1 cellular context compared by ENCODE assay signal in the genomic region with DNA sequence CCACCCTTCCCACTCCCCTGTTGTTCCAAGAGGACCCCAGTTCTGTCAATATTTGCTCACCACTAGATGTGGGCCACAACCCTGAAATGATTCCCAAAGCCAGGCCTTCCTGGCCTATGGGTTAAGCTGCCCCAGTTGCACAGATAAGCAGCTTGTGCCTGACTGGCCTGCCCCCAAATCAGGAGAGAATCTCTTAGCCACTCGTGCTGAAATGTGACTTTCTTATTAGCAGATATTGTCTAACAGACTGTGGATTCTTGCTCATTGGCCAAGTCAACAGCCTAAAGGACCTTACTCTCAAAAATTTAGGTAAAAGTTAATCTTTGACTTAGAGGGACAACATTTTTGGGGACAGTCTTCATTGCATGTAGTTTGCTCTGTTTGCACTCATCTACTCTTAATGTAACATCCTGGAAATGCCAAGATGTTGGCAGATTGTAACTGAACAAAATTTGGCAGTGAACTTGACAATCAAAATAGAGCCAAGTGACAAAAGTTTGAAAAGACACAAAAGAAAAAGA.
TF ChIP-seq lines count a peak whose summit lies in the region.

No MANE protein-coding gene starts in this region.

TF ChIP-seq in HepG2, 621 proteins besides CTCF, POLR2A, EP300 and RAD21 (continued from another document and continues in another):
- TF ChIP-seq, protein P1, sequence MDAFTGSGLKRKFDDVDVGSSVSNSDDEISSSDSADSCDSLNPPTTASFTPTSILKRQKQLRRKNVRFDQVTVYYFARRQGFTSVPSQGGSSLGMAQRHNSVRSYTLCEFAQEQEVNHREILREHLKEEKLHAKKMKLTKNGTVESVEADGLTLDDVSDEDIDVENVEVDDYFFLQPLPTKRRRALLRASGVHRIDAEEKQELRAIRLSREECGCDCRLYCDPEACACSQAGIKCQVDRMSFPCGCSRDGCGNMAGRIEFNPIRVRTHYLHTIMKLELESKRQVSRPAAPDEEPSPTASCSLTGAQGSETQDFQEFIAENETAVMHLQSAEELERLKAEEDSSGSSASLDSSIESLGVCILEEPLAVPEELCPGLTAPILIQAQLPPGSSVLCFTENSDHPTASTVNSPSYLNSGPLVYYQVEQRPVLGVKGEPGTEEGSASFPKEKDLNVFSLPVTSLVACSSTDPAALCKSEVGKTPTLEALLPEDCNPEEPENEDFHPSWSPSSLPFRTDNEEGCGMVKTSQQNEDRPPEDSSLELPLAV (CRISPR knock-in tag; conservative IDR thresholded peaks at IDR 0.05; ENCODE audit: low read depth) = no peak
- TF ChIP-seq CCAR2 (optimal IDR thresholded peaks at IDR 0.05; ENCODE audit: low read depth, low read length) (no peak), ZFP1 (CRISPR knock-in tag; IDR thresholded peaks at IDR 0.05) (no peak; the same call in 1 of the 2 replicates), PHB2 (IDR thresholded peaks at IDR 0.05; ENCODE audit: partially characterized antibody) (no peak), ZHX2 (IDR thresholded peaks at IDR 0.05; ENCODE audit: low read depth) (no peak), ZHX2 (CRISPR knock-in tag; IDR thresholded peaks at IDR 0.05; ENCODE audit: borderline replicate concordance) (no peak), DMAP1 (CRISPR knock-in tag; IDR thresholded peaks at IDR 0.05) (no peak), ZNF776 (CRISPR knock-in tag; IDR thresholded peaks at IDR 0.05) (no peak), ARHGAP35 (CRISPR knock-in tag; IDR thresholded peaks at IDR 0.05; ENCODE audit: borderline replicate concordance) (no peak), RXRA (CRISPR knock-in tag; IDR thresholded peaks at IDR 0.05) (peak; percentile 87), ZNF282 (IDR thresholded peaks at IDR 0.05; ENCODE audit: partially characterized antibody) (no peak), ZNF678 (CRISPR knock-in tag; IDR thresholded peaks at IDR 0.05) (no peak), NKX3-1 (CRISPR knock-in tag; IDR thresholded peaks at IDR 0.05) (0 out of 2 replicates have a peak, but pooled peaks have one; percentile 23), ZNF572 (CRISPR knock-in tag; IDR thresholded peaks at IDR 0.05) (no peak), TMF1 (CRISPR knock-in tag; IDR thresholded peaks at IDR 0.05; ENCODE audit: low read depth) (no peak), KLF9 (CRISPR knock-in tag; IDR thresholded peaks at IDR 0.05; ENCODE audit: low read depth) (no peak), ELF3 (CRISPR knock-in tag; IDR thresholded peaks at IDR 0.05) (peak; percentile 51; the same call in 1 of the 2 replicates), TEF (CRISPR knock-in tag; IDR thresholded peaks at IDR 0.05) (no peak), NAIF1 (CRISPR knock-in tag; IDR thresholded peaks at IDR 0.05; ENCODE audit: borderline replicate concordance) (peak; percentile 46; the same call in 1 of the 2 replicates), ZNF713 (CRISPR knock-in tag; IDR thresholded peaks at IDR 0.05) (no peak), ZNF790 (CRISPR knock-in tag; IDR thresholded peaks at IDR 0.05; ENCODE audit: borderline replicate concordance) (no peak), ZNF121 (CRISPR knock-in tag; IDR thresholded peaks at IDR 0.05) (peak; percentile 93), ZNF644 (CRISPR knock-in tag; IDR thresholded peaks at IDR 0.05; ENCODE audit: low read depth) (peak; percentile 53; the same call in 1 of the 2 replicates), HES4 (CRISPR knock-in tag; IDR thresholded peaks at IDR 0.05; ENCODE audit: borderline replicate concordance) (no peak), GFI1 (CRISPR knock-in tag; IDR thresholded peaks at IDR 0.05; ENCODE audit: borderline replicate concordance) (peak; percentile 92; the same call in 1 of the 2 replicates), ZBTB42 (CRISPR knock-in tag; IDR thresholded peaks at IDR 0.05) (no peak), BCL6 (CRISPR knock-in tag; IDR thresholded peaks at IDR 0.05) (peak; percentile 86), RFX1 (IDR thresholded peaks at IDR 0.05) (no peak), NFE2L2 (IDR thresholded peaks at IDR 0.05; ENCODE audit: low read length) (no peak), TBL1XR1 (IDR thresholded peaks at IDR 0.05; ENCODE audit: borderline replicate concordance, low read length, partially characterized antibody) (no peak), HNRNPK (IDR thresholded peaks at IDR 0.05; ENCODE audit: low read depth, low read length, poor library complexity, severe bottlenecking) (peak; percentile 36), PRMT3 (CRISPR knock-in tag; IDR thresholded peaks at IDR 0.05; ENCODE audit: borderline replicate concordance, low read depth) (no peak), FOXP1 (IDR thresholded peaks at IDR 0.05) (peak; percentile 50; the same call in 1 of the 2 replicates), FOXP1 (CRISPR knock-in tag; IDR thresholded peaks at IDR 0.05) (peak; percentile 84), NCOR1 (IDR thresholded peaks at IDR 0.05; ENCODE audit: borderline replicate concordance, low read length) (peak; percentile 70; the same call in 1 of the 2 replicates)
- TF ChIP-seq, protein P2, sequence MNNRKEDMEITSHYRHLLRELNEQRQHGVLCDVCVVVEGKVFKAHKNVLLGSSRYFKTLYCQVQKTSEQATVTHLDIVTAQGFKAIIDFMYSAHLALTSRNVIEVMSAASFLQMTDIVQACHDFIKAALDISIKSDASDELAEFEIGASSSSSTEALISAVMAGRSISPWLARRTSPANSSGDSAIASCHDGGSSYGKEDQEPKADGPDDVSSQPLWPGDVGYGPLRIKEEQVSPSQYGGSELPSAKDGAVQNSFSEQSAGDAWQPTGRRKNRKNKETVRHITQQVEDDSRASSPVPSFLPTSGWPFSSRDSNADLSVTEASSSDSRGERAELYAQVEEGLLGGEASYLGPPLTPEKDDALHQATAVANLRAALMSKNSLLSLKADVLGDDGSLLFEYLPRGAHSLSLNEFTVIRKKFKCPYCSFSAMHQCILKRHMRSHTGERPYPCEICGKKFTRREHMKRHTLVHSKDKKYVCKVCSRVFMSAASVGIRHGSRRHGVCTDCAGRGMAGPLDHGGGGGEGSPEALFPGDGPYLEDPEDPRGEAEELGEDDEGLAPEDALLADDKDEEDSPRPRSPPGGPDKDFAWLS (CRISPR knock-in tag; IDR thresholded peaks at IDR 0.05; ENCODE audit: borderline replicate concordance) = no peak
- TF ChIP-seq, protein P3, sequence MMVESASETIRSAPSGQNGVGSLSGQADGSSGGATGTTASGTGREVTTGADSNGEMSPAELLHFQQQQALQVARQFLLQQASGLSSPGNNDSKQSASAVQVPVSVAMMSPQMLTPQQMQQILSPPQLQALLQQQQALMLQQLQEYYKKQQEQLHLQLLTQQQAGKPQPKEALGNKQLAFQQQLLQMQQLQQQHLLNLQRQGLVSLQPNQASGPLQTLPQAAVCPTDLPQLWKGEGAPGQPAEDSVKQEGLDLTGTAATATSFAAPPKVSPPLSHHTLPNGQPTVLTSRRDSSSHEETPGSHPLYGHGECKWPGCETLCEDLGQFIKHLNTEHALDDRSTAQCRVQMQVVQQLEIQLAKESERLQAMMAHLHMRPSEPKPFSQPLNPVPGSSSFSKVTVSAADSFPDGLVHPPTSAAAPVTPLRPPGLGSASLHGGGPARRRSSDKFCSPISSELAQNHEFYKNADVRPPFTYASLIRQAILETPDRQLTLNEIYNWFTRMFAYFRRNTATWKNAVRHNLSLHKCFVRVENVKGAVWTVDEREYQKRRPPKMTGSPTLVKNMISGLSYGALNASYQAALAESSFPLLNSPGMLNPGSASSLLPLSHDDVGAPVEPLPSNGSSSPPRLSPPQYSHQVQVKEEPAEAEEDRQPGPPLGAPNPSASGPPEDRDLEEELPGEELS (CRISPR knock-in tag; IDR thresholded peaks at IDR 0.05) = peak; percentile 96
- TF ChIP-seq, protein P4, sequence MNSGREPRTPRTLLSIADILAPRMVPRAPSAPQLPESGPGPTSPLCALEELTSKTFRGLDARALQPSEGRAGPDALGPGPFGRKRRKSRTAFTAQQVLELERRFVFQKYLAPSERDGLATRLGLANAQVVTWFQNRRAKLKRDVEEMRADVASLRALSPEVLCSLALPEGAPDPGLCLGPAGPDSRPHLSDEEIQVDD (CRISPR knock-in tag; IDR thresholded peaks at IDR 0.05; ENCODE audit: borderline replicate concordance) = no peak
- TF ChIP-seq, protein P5, sequence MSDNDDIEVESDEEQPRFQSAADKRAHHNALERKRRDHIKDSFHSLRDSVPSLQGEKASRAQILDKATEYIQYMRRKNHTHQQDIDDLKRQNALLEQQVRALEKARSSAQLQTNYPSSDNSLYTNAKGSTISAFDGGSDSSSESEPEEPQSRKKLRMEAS (IDR thresholded peaks at IDR 0.05) = peak; percentile 27; the same call in 1 of the 2 replicates
- TF ChIP-seq, protein P6, sequence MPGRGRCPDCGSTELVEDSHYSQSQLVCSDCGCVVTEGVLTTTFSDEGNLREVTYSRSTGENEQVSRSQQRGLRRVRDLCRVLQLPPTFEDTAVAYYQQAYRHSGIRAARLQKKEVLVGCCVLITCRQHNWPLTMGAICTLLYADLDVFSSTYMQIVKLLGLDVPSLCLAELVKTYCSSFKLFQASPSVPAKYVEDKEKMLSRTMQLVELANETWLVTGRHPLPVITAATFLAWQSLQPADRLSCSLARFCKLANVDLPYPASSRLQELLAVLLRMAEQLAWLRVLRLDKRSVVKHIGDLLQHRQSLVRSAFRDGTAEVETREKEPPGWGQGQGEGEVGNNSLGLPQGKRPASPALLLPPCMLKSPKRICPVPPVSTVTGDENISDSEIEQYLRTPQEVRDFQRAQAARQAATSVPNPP (CRISPR knock-in tag; IDR thresholded peaks at IDR 0.05) = no peak
- TF ChIP-seq, protein P7, sequence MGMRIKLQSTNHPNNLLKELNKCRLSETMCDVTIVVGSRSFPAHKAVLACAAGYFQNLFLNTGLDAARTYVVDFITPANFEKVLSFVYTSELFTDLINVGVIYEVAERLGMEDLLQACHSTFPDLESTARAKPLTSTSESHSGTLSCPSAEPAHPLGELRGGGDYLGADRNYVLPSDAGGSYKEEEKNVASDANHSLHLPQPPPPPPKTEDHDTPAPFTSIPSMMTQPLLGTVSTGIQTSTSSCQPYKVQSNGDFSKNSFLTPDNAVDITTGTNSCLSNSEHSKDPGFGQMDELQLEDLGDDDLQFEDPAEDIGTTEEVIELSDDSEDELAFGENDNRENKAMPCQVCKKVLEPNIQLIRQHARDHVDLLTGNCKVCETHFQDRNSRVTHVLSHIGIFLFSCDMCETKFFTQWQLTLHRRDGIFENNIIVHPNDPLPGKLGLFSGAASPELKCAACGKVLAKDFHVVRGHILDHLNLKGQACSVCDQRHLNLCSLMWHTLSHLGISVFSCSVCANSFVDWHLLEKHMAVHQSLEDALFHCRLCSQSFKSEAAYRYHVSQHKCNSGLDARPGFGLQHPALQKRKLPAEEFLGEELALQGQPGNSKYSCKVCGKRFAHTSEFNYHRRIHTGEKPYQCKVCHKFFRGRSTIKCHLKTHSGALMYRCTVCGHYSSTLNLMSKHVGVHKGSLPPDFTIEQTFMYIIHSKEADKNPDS (CRISPR knock-in tag; IDR thresholded peaks at IDR 0.05) = no peak
- TF ChIP-seq, protein P8, sequence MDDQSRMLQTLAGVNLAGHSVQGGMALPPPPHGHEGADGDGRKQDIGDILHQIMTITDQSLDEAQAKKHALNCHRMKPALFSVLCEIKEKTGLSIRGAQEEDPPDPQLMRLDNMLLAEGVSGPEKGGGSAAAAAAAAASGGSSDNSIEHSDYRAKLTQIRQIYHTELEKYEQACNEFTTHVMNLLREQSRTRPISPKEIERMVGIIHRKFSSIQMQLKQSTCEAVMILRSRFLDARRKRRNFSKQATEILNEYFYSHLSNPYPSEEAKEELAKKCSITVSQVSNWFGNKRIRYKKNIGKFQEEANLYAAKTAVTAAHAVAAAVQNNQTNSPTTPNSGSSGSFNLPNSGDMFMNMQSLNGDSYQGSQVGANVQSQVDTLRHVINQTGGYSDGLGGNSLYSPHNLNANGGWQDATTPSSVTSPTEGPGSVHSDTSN (CRISPR knock-in tag; IDR thresholded peaks at IDR 0.05; ENCODE audit: borderline replicate concordance) = no peak
- TF ChIP-seq, protein P9, sequence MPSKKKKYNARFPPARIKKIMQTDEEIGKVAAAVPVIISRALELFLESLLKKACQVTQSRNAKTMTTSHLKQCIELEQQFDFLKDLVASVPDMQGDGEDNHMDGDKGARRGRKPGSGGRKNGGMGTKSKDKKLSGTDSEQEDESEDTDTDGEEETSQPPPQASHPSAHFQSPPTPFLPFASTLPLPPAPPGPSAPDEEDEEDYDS (CRISPR knock-in tag; IDR thresholded peaks at IDR 0.05) = peak; percentile 44; the same call in 1 of the 2 replicates
